9 cellular contexts compared by ENCODE assay signal in genomic region chr17:69608808-69609494, GRCh38.
A peak's percentile ranks its signal among the peaks of the same experiment; 100 is the strongest.
DNase-seq lines count a peak whose midpoint lies in the region; ATAC-seq and TF ChIP-seq lines count a peak whose summit lies in the region.
"Had no signal": no experiment of that assay in that cellular context is flagged by ENCODE, and none has a peak within 500 bp of the region (broad histone marks: within the 10 kb centered on the region; RNA-seq: fewer than 3 reads in every experiment).

No MANE protein-coding gene starts in this region.

- TF ChIP-seq POLR2A in esophagus squamous epithelium (IDR thresholded peaks at IDR 0.05), result no peak

- no peaks in the 10 kb centered on the region for H3K9me3 ChIP-seq in PC-3 (ENCODE audit: low read length)
- H3K9me3 ChIP-seq in esophagus squamous epithelium, result no peaks in the 10 kb centered on the region
- no peaks in the 10 kb centered on the region for H3K9me3 ChIP-seq in parathyroid adenoma (ENCODE audit: control insufficient read depth, low read length)

- no TSS peak for BruUV-seq in PC-3 (replicated peaks; lab: Mats Ljungman, UMichigan)

- intact Hi-C loops in PC-3 (cut with micrococcal nuclease), result loop anchor here (1.0 to 10.0 kb wide), 8 partner anchors 34 to 943 kb away; no protein-coding TSS in a partner anchor
- intact Hi-C loops in esophagus squamous epithelium (cut with DNase I), result loop anchor here (10.0 kb wide), 1 partner anchor 536 kb away; no protein-coding TSS in a partner anchor

- no peak overlapping the region for H3K9ac ChIP-seq in PC-3 (ENCODE audit: low read length)
- no peak overlapping the region for H3K9ac ChIP-seq in parathyroid adenoma
- H3K9ac ChIP-seq: neural progenitor cell had no signal

- H3K27me3 ChIP-seq in PC-3 (ENCODE audit: low read length), result no peaks in the 10 kb centered on the region
- H3K27me3 ChIP-seq in esophagus squamous epithelium, result no peaks in the 10 kb centered on the region
- H3K27me3 ChIP-seq in parathyroid adenoma (ENCODE audit: control insufficient read depth, insufficient read depth, low read length), result no peaks in the 10 kb centered on the region
- H3K27me3 ChIP-seq: neural progenitor cell had no signal

- H3K9me3 Mint-ChIP-seq in natural killer cell treated with Interleukin-12 subunit alpha and Interleukin-12 subunit beta and Interleukin-15 and Interleukin-18, amount 100 ng/mL, for 72 hours, result no peaks in the 10 kb centered on the region

- CTCF ChIA-PET in PC-3 (lab: Charles Lee), result interaction anchor here (0.5 to 1.4 kb wide), 11 partner anchors 14 to 1025 kb away, joined by 3 to 8 read pairs (median 4); no protein-coding TSS in a partner anchor

- H3K4me1 Mint-ChIP-seq in natural killer cell treated with Interleukin-12 subunit alpha and Interleukin-12 subunit beta and Interleukin-15 and Interleukin-18, amount 100 ng/mL, for 72 hours (ENCODE audit: low read depth in 2 of 2), result peaks cover 2 to 9% of the 10 kb centered on the region in 2 donors

- H3K27ac Mint-ChIP-seq in natural killer cell treated with Interleukin-12 subunit alpha and Interleukin-12 subunit beta and Interleukin-15 and Interleukin-18, amount 100 ng/mL, for 72 hours, result no peak overlapping the region
- H3K27ac Mint-ChIP-seq: neural progenitor cell had no signal

- peak overlapping the region; percentile 7; the same call in 1 of the 2 replicates for H3K4me3 ChIP-seq in PC-3 (ENCODE audit: low read length)
- H3K4me3 ChIP-seq in esophagus squamous epithelium, result no peak overlapping the region
- no peak overlapping the region for H3K4me3 ChIP-seq in parathyroid adenoma (ENCODE audit: low read depth, low read length)
- H3K4me3 ChIP-seq: neural progenitor cell had no signal

- POLR2A ChIA-PET in PC-3 (lab: Charles Lee; ENCODE audit: unreplicated experiment), result interaction anchor here (0.6 to 0.7 kb wide), 3 partner anchors 240 to 312 kb away, joined by 3 to 13 read pairs (median 3); no protein-coding TSS in a partner anchor

- H3K27ac ChIP-seq in PC-3 (ENCODE audit: low read length), result peak overlapping the region; percentile 55
- peak overlapping the region in 3 of 4 donors; percentile 4 to 73 (median 71) for H3K27ac ChIP-seq in esophagus squamous epithelium
- no peak overlapping the region for H3K27ac ChIP-seq in parathyroid adenoma
- H3K27ac ChIP-seq: neural progenitor cell had no signal

- H2AFZ ChIP-seq in PC-3 (ENCODE audit: low read length), result peak overlapping the region; percentile 9; the same call in 1 of the 2 replicates
- peak overlapping the region; percentile 30 for H2AFZ ChIP-seq in parathyroid adenoma
- H2AFZ ChIP-seq: neural progenitor cell had no signal

- H4K20me1 ChIP-seq in PC-3 (ENCODE audit: low read length), result no peaks in the 10 kb centered on the region

- H3K36me3 ChIP-seq in PC-3 (ENCODE audit: low read depth, low read length) (no peaks in the 10 kb centered on the region), esophagus squamous epithelium (no peaks in the 10 kb centered on the region), parathyroid adenoma (ENCODE audit: control insufficient read depth, insufficient read depth, low read length) (no peaks in the 10 kb centered on the region)
- H3K36me3 ChIP-seq: neural progenitor cell had no signal

- TF ChIP-seq CTCF in PC-3 (conservative IDR thresholded peaks at IDR 0.05; ENCODE audit: low read depth, low read length), result no peak
- no peak for TF ChIP-seq CTCF in esophagus squamous epithelium (IDR thresholded peaks at IDR 0.05)
- TF ChIP-seq CTCF in parathyroid adenoma (IDR thresholded peaks at IDR 0.05), result no peak

- peak; percentile 73 for ATAC-seq in PC-3
- ATAC-seq in HG02840 (IDR thresholded peaks at IDR 0.05; ENCODE audit: low FRiP score, unreplicated experiment), result no peak
- ATAC-seq in natural killer cell treated with Interleukin-12 subunit alpha and Interleukin-12 subunit beta and Interleukin-15 and Interleukin-18, amount 100 ng/mL, for 72 hours, result no peak
- ATAC-seq in GM18868 (IDR thresholded peaks at IDR 0.05; ENCODE audit: unreplicated experiment), result no peak

- no peaks in the 10 kb centered on the region for H3K36me3 Mint-ChIP-seq in natural killer cell treated with Interleukin-12 subunit alpha and Interleukin-12 subunit beta and Interleukin-15 and Interleukin-18, amount 100 ng/mL, for 72 hours
- H3K36me3 Mint-ChIP-seq: neural progenitor cell had no signal

- H3K4me1 ChIP-seq in PC-3 (ENCODE audit: insufficient read depth, low read length) (peaks cover 30% of the 10 kb centered on the region), esophagus squamous epithelium (peaks cover 0 to 38% (median 22%) of the 10 kb centered on the region in 3 donors), parathyroid adenoma (peaks cover 20% of the 10 kb centered on the region)

- H3K4me2 ChIP-seq in PC-3 (ENCODE audit: low read length) (peak overlapping the region; percentile 57), parathyroid adenoma (ENCODE audit: low read length) (no peak overlapping the region)
- H3K4me2 ChIP-seq: neural progenitor cell had no signal

- H3K9me2 ChIP-seq in PC-3 (replicated peaks; ENCODE audit: low read length), result no peaks in the 10 kb centered on the region

- peaks cover 4% of the 10 kb centered on the region for H3F3A ChIP-seq in PC-3 (ENCODE audit: low read length, unreplicated experiment)

- H3K79me2 ChIP-seq in PC-3 (ENCODE audit: low read length), result no peaks in the 10 kb centered on the region
- no peaks in the 10 kb centered on the region for H3K79me2 ChIP-seq in parathyroid adenoma

- H3K27me3 Mint-ChIP-seq in natural killer cell treated with Interleukin-12 subunit alpha and Interleukin-12 subunit beta and Interleukin-15 and Interleukin-18, amount 100 ng/mL, for 72 hours, result peaks cover 3 to 8% of the 10 kb centered on the region in 2 donors

- DNase-seq in GM04503 (ENCODE audit: low read depth) (peak; percentile 99), PC-3 (peak; percentile 83), esophagus squamous epithelium (lab: John Stamatoyannopoulos, UW) (no peak), NCI-H524 (lab: John Stamatoyannopoulos, UW) (no peak)
- DNase-seq in natural killer cell treated with Interleukin-12 subunit alpha and Interleukin-12 subunit beta and Interleukin-15 and Interleukin-18, amount 100 ng/mL, for 72 hours (ENCODE audit: low spot score), result no peak

- H3K4me3 Mint-ChIP-seq in natural killer cell treated with Interleukin-12 subunit alpha and Interleukin-12 subunit beta and Interleukin-15 and Interleukin-18, amount 100 ng/mL, for 72 hours, result no peak overlapping the region
- H3K4me3 Mint-ChIP-seq: neural progenitor cell had no signal

- WGBS in esophagus squamous epithelium, 2 donors, result 12 to 14% methylated on average over 4 of the region's 4 CpGs

Comparison
In these comparisons a context has a peak if more than half of its experiments do, and no peak if none do; other contexts are left out.
1. DNase-seq: peak in GM04503 (single experiment) and PC-3 (single experiment); none in esophagus squamous epithelium (single experiment), natural killer cell treated with Interleukin-12 subunit alpha and Interleukin-12 subunit beta and Interleukin-15 and Interleukin-18, amount 100 ng/mL, for 72 hours (single experiment) and NCI-H524 (0 of 2).